ENCODE assay signal across 1 cellular context in genomic region chr5:1783214-1783551, GRCh38.
TF ChIP-seq lines count a peak whose summit lies in the region.

No MANE protein-coding gene starts in this region.

TF ChIP-seq in GM12878, 131 proteins besides CTCF, POLR2A, EP300 and RAD21 (continued from another document):
- no peak for TF ChIP-seq NR2C2 (IDR thresholded peaks at IDR 0.05; ENCODE audit: borderline replicate concordance, control insufficient read depth, insufficient read length, low read depth)
- TF ChIP-seq MYB (IDR thresholded peaks at IDR 0.05; ENCODE audit: borderline replicate concordance, low read depth, low read length): peak; percentile 69; the same call in 1 of the 2 replicates
- TF ChIP-seq JUND (IDR thresholded peaks at IDR 0.05; ENCODE audit: low read depth, low read length): no peak
- TF ChIP-seq NR2C1 (IDR thresholded peaks at IDR 0.05): peak; percentile 16; the same call in 1 of the 2 replicates
- TF ChIP-seq RAD51 (IDR thresholded peaks at IDR 0.05): peak; percentile 58; the same call in 1 of the 2 replicates
- peak; percentile 92 for TF ChIP-seq MEF2B (IDR thresholded peaks at IDR 0.05; ENCODE audit: partially characterized antibody, poor library complexity, severe bottlenecking)
- TF ChIP-seq, protein P1, sequence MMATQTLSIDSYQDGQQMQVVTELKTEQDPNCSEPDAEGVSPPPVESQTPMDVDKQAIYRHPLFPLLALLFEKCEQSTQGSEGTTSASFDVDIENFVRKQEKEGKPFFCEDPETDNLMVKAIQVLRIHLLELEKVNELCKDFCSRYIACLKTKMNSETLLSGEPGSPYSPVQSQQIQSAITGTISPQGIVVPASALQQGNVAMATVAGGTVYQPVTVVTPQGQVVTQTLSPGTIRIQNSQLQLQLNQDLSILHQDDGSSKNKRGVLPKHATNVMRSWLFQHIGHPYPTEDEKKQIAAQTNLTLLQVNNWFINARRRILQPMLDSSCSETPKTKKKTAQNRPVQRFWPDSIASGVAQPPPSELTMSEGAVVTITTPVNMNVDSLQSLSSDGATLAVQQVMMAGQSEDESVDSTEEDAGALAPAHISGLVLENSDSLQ (IDR thresholded peaks at IDR 0.05): peak; percentile 96
- no peak for TF ChIP-seq KDM1A (IDR thresholded peaks at IDR 0.05; ENCODE audit: borderline replicate concordance)
- TF ChIP-seq BMI1 (IDR thresholded peaks at IDR 0.05; ENCODE audit: borderline replicate concordance): peak; percentile 29; the same call in 1 of the 2 replicates
- TF ChIP-seq, protein P2, sequence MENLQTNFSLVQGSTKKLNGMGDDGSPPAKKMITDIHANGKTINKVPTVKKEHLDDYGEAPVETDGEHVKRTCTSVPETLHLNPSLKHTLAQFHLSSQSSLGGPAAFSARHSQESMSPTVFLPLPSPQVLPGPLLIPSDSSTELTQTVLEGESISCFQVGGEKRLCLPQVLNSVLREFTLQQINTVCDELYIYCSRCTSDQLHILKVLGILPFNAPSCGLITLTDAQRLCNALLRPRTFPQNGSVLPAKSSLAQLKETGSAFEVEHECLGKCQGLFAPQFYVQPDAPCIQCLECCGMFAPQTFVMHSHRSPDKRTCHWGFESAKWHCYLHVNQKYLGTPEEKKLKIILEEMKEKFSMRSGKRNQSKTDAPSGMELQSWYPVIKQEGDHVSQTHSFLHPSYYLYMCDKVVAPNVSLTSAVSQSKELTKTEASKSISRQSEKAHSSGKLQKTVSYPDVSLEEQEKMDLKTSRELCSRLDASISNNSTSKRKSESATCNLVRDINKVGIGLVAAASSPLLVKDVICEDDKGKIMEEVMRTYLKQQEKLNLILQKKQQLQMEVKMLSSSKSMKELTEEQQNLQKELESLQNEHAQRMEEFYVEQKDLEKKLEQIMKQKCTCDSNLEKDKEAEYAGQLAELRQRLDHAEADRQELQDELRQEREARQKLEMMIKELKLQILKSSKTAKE (IDR thresholded peaks at IDR 0.05; ENCODE audit: low read depth, poor library complexity, severe bottlenecking): peak; percentile 95
- peak; percentile 63 for TF ChIP-seq RELA (IDR thresholded peaks at IDR 0.05; ENCODE audit: borderline replicate concordance, partially characterized antibody)
- TF ChIP-seq BHLHE40 (IDR thresholded peaks at IDR 0.05; ENCODE audit: borderline replicate concordance in 1 of 2, low read depth in 2 of 2, low read length in 1 of 2): peak; percentile 73; a peak in 3 of 4 replicates
- peak; percentile 56; the same call in 1 of the 2 replicates for TF ChIP-seq CBFB (IDR thresholded peaks at IDR 0.05; ENCODE audit: low read depth)
- TF ChIP-seq IKZF1 (conservative IDR thresholded peaks at IDR 0.05): peak; percentile 87
- TF ChIP-seq NR2F1 (conservative IDR thresholded peaks at IDR 0.05): peak; percentile 84
- peak; percentile 93 for TF ChIP-seq E2F8 (IDR thresholded peaks at IDR 0.05; ENCODE audit: low read depth, partially characterized antibody)
- TF ChIP-seq POU2F2 (IDR thresholded peaks at IDR 0.05; ENCODE audit: borderline replicate concordance, low read depth, low read length): 0 out of 3 replicates have a peak, but pooled peaks have one; percentile 4
- peak; percentile 68 for TF ChIP-seq EED (IDR thresholded peaks at IDR 0.05; ENCODE audit: low read depth)
- TF ChIP-seq, protein P3, sequence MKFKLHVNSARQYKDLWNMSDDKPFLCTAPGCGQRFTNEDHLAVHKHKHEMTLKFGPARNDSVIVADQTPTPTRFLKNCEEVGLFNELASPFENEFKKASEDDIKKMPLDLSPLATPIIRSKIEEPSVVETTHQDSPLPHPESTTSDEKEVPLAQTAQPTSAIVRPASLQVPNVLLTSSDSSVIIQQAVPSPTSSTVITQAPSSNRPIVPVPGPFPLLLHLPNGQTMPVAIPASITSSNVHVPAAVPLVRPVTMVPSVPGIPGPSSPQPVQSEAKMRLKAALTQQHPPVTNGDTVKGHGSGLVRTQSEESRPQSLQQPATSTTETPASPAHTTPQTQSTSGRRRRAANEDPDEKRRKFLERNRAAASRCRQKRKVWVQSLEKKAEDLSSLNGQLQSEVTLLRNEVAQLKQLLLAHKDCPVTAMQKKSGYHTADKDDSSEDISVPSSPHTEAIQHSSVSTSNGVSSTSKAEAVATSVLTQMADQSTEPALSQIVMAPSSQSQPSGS (IDR thresholded peaks at IDR 0.05; ENCODE audit: low read length): peak; percentile 69
- TF ChIP-seq CEBPZ (IDR thresholded peaks at IDR 0.05; ENCODE audit: low read depth, low read length): no peak
- peak; percentile 98 for TF ChIP-seq TCF7 (IDR thresholded peaks at IDR 0.05; ENCODE audit: borderline replicate concordance)
- TF ChIP-seq JUNB (IDR thresholded peaks at IDR 0.05): peak; percentile 40; the same call in 1 of the 2 replicates
- 0 out of 2 replicates have a peak, but pooled peaks have one; percentile 9 for TF ChIP-seq BACH1 (IDR thresholded peaks at IDR 0.05; ENCODE audit: borderline replicate concordance)
- TF ChIP-seq ZBED1 (IDR thresholded peaks at IDR 0.05; ENCODE audit: borderline replicate concordance): peak; percentile 59; the same call in 1 of the 2 replicates
- peak; percentile 63 for TF ChIP-seq TCF12 (IDR thresholded peaks at IDR 0.05; ENCODE audit: low read depth, low read length)
- peak; percentile 55 for TF ChIP-seq KLF5 (IDR thresholded peaks at IDR 0.05; ENCODE audit: partially characterized antibody)
- peak; percentile 88 for TF ChIP-seq SMAD1 (IDR thresholded peaks at IDR 0.05; ENCODE audit: low read depth, partially characterized antibody)
